Comparison of ENCODE assay signal across 21 cellular contexts in genomic region chr2:211376410-211376809, GRCh38.
"Had no signal": no experiment of that assay in that cellular context is flagged by ENCODE, and none has a peak within 500 bp of the region (broad histone marks: within the 10 kb centered on the region; RNA-seq: fewer than 3 reads in every experiment).

No MANE protein-coding gene starts in this region.

- H3K36me3 Mint-ChIP-seq: mesothelial cell of epicardium; naive thymus-derived CD8-positive, alpha-beta T cell; stimulated activated memory B cell treated with anti-CD40 and anti-IgM and Interleukin-4, amounts not matched to agents 10 μg/mL and 1 μg/mL and 100 μg/mL, for 72 hours had no signal

- H3K4me1 Mint-ChIP-seq: activated CD4-positive, alpha-beta memory T cell treated with anti-CD3 and anti-CD28 coated beads, Interleukin-2, amount 10 ng/mL, durations not matched to agents 7 days and 5 days; activated naive CD8-positive, alpha-beta T cell treated with anti-CD3 and anti-CD28 coated beads, Interleukin-2, amount 50 U/mL, for 24 hours; mesothelial cell of epicardium; naive thymus-derived CD8-positive, alpha-beta T cell; stimulated activated memory B cell treated with anti-CD40 and anti-IgM and Interleukin-4, amounts not matched to agents 10 μg/mL and 1 μg/mL and 100 μg/mL, for 72 hours had no signal

- H3K4me1 ChIP-seq: gastroesophageal sphincter, heart left ventricle, stomach, suprapubic skin, tibial nerve had no signal

- H3K4me3 Mint-ChIP-seq: activated CD4-positive, alpha-beta memory T cell treated with anti-CD3 and anti-CD28 coated beads, Interleukin-2, amount 10 ng/mL, durations not matched to agents 7 days and 5 days; activated naive CD8-positive, alpha-beta T cell treated with anti-CD3 and anti-CD28 coated beads, Interleukin-2, amount 50 U/mL, for 24 hours; mesothelial cell of epicardium; naive thymus-derived CD8-positive, alpha-beta T cell; stimulated activated memory B cell treated with anti-CD40 and anti-IgM and Interleukin-4, amounts not matched to agents 10 μg/mL and 1 μg/mL and 100 μg/mL, for 72 hours had no signal

- H3K27me3 Mint-ChIP-seq: activated CD4-positive, alpha-beta memory T cell treated with anti-CD3 and anti-CD28 coated beads, Interleukin-2, amount 10 ng/mL, durations not matched to agents 7 days and 5 days; activated naive CD8-positive, alpha-beta T cell treated with anti-CD3 and anti-CD28 coated beads, Interleukin-2, amount 50 U/mL, for 24 hours; naive thymus-derived CD8-positive, alpha-beta T cell; stimulated activated memory B cell treated with anti-CD40 and anti-IgM and Interleukin-4, amounts not matched to agents 10 μg/mL and 1 μg/mL and 100 μg/mL, for 72 hours had no signal

- H3K36me3 ChIP-seq: gastroesophageal sphincter, heart left ventricle, stomach, suprapubic skin, tibial nerve had no signal

- H3K9me3 Mint-ChIP-seq: activated naive CD8-positive, alpha-beta T cell treated with anti-CD3 and anti-CD28 coated beads, Interleukin-2, amount 50 U/mL, for 24 hours; mesothelial cell of epicardium; stimulated activated memory B cell treated with anti-CD40 and anti-IgM and Interleukin-4, amounts not matched to agents 10 μg/mL and 1 μg/mL and 100 μg/mL, for 72 hours had no signal

- DNase-seq: activated CD4-positive, alpha-beta memory T cell treated with anti-CD3 and anti-CD28 coated beads, Interleukin-2, amount 10 ng/mL, durations not matched to agents 7 days and 5 days; activated CD4-positive, alpha-beta T cell treated with anti-CD3 and anti-CD28 coated beads for 48 hours; activated CD4-positive, CD25-positive, alpha-beta regulatory T cell; activated effector memory CD4-positive, alpha-beta T cell treated with anti-CD3 and anti-CD28 coated beads, Interleukin-2, amount 50 U/mL, for 16 hours; activated naive CD4-positive, alpha-beta T cell treated with anti-CD3 and anti-CD28 coated beads, Interleukin-2, amount 50 U/mL, for 16 hours; activated naive CD8-positive, alpha-beta T cell treated with anti-CD3 and anti-CD28 coated beads, Interleukin-2, amount 50 U/mL, for 24 hours; cerebellar nuclear complex; heart left ventricle; left ventricle myocardium superior; mammary epithelial cell; naive thymus-derived CD8-positive, alpha-beta T cell; small intestine; stimulated activated CD4-positive, alpha-beta T cell treated with anti-CD3 and anti-CD28 coated beads, Interleukin-2, amount 100 ng/mL, for 24 hours; stomach had no signal

- H3K4me3 ChIP-seq: gastroesophageal sphincter, heart left ventricle, stomach, suprapubic skin, tibial nerve had no signal

- H3K27ac ChIP-seq: epithelial cell of prostate, gastroesophageal sphincter, heart left ventricle, stomach, suprapubic skin, tibial nerve had no signal

- H3K9me3 ChIP-seq: gastroesophageal sphincter, heart left ventricle, stomach, suprapubic skin, tibial nerve had no signal

- H3K27ac Mint-ChIP-seq: activated CD4-positive, alpha-beta memory T cell treated with anti-CD3 and anti-CD28 coated beads, Interleukin-2, amount 10 ng/mL, durations not matched to agents 7 days and 5 days; activated naive CD8-positive, alpha-beta T cell treated with anti-CD3 and anti-CD28 coated beads, Interleukin-2, amount 50 U/mL, for 24 hours; mesothelial cell of epicardium; naive thymus-derived CD8-positive, alpha-beta T cell; stimulated activated memory B cell treated with anti-CD40 and anti-IgM and Interleukin-4, amounts not matched to agents 10 μg/mL and 1 μg/mL and 100 μg/mL, for 72 hours had no signal

- H3K27me3 ChIP-seq: gastroesophageal sphincter, heart left ventricle, stomach, suprapubic skin, tibial nerve had no signal

- ATAC-seq: activated naive CD8-positive, alpha-beta T cell treated with anti-CD3 and anti-CD28 coated beads, Interleukin-2, amount 50 U/mL, for 24 hours; gastroesophageal sphincter; heart left ventricle; left ventricle myocardium superior; naive thymus-derived CD8-positive, alpha-beta T cell; sciatic nerve; stimulated activated memory B cell treated with anti-CD40 and anti-IgM and Interleukin-4, amounts not matched to agents 10 μg/mL and 1 μg/mL and 100 μg/mL, for 72 hours had no signal
